23 cellular contexts compared by ENCODE assay signal in genomic region chr7:78568690-78569089, GRCh38.
"Had no signal": no experiment of that assay in that cellular context is flagged by ENCODE, and none has a peak within 500 bp of the region (broad histone marks: within the 10 kb centered on the region; RNA-seq: fewer than 3 reads in every experiment).

No MANE protein-coding gene starts in this region.

- FAIRE-seq: small intestine had no signal

- H3K4me3 ChIP-seq: neural progenitor cell, ovary, psoas muscle, right lobe of liver, sigmoid colon, stomach, suprapubic skin, testis, tibial artery, transverse colon, upper lobe of right lung, uterus had no signal

- H3K36me3 ChIP-seq: neural progenitor cell, ovary, right lobe of liver, sigmoid colon, stomach, suprapubic skin, tibial artery, transverse colon, upper lobe of right lung, uterus had no signal

- H3K27me3 ChIP-seq: neural progenitor cell, ovary, right lobe of liver, sigmoid colon, stomach, suprapubic skin, testis, tibial artery, transverse colon, upper lobe of right lung, uterus had no signal

- DNase-seq: natural killer cell; occipital lobe; ovary; posterior cingulate gyrus; psoas muscle; right cardiac atrium; right lobe of liver; sigmoid colon; small intestine; stimulated activated CD4-positive, alpha-beta T cell treated with anti-CD3 and anti-CD28 coated beads, Interleukin-15, amount 100 ng/mL, for 24 hours; stimulated activated CD4-positive, alpha-beta T cell treated with anti-CD3 and anti-CD28 coated beads, Interleukin-2, amount 100 ng/mL, for 24 hours; stimulated activated CD4-positive, alpha-beta T cell treated with anti-CD3 and anti-CD28 coated beads, Interleukin-2, amount 100 ng/mL, for 48 hours; stimulated activated CD4-positive, alpha-beta T cell treated with anti-CD3 and anti-CD28 coated beads, Interleukin-4, amount 100 ng/mL, for 24 hours; stimulated activated naive B cell treated with anti-CD40 and anti-IgM and Interleukin-4, amounts not matched to agents 10 μg/mL and 1 μg/mL and 100 μg/mL, for 72 hours; stimulated activated naive CD4-positive, alpha-beta T cell treated with Interleukin-2 at 50 U/mL for 16 hours; stomach; testis; tibial artery; transverse colon; upper lobe of right lung; uterus had no signal
